Comparison of ENCODE assay signal across 12 cellular contexts in the genomic region with DNA sequence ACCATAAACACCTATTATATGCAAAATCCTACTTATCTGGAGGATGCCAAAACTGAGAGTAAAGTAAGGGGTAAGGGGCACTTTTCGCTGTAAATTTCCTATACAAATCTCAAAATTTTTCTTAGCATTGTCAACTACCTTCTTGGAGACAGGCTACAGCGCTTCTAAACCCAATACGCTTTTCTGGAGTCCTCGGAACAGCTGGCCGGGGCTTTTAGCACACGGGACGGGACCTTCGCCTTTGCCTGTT. TPM values are rescaled to one million over a fixed set of nuclear protein-coding genes. Genes with fewer than 3 reads are reported as not detected.
DNase-seq lines count a peak whose midpoint lies in the region; ATAC-seq and TF ChIP-seq lines count a peak whose summit lies in the region.
"Had no signal": no experiment of that assay in that cellular context is flagged by ENCODE, and none has a peak within 500 bp of the region (broad histone marks: within the 10 kb centered on the region; RNA-seq: fewer than 3 reads in every experiment).

No MANE protein-coding gene starts in this region.

- TF ChIP-seq CTCF in Caco-2 (IDR thresholded peaks at IDR 0.05; ENCODE audit: insufficient read depth in 1 of 2, low read depth in 1 of 2, low read length in 1 of 2, severe bottlenecking in 1 of 2, unreplicated experiment in 1 of 2) (no peak), gastrocnemius medialis (IDR thresholded peaks at IDR 0.05 in 4 of 5, conservative IDR thresholded peaks at IDR 0.05 in 1 of 5) (no peak), Calu3 (IDR thresholded peaks at IDR 0.05; ENCODE audit: unreplicated experiment) (no peak)

- peaks cover 24% of the 10 kb centered on the region for H3K27me3 Mint-ChIP-seq in Caco-2 (ENCODE audit: insufficient read depth, unreplicated experiment)
- H3K27me3 Mint-ChIP-seq in Calu3 (ENCODE audit: unreplicated experiment), result peaks cover 45% of the 10 kb centered on the region

- no peak for TF ChIP-seq POLR2A in gastrocnemius medialis (IDR thresholded peaks at IDR 0.05)

- no peaks in the 10 kb centered on the region for H3K36me3 Mint-ChIP-seq in Caco-2 (ENCODE audit: insufficient read depth, unreplicated experiment)
- no peaks in the 10 kb centered on the region for H3K36me3 Mint-ChIP-seq in Calu3 (ENCODE audit: insufficient read depth, unreplicated experiment)

- H3K27ac ChIP-seq in gastrocnemius medialis, result no peak overlapping the region
- H3K27ac ChIP-seq: right lobe of liver had no signal

- ATAC-seq in left ventricle myocardium superior (peak; percentile 43), gastrocnemius medialis (no peak), HG03571 (IDR thresholded peaks at IDR 0.05; ENCODE audit: unreplicated experiment) (no peak)
- ATAC-seq: stimulated activated naive CD8-positive, alpha-beta T cell treated with anti-CD3 and anti-CD28 coated beads, Interleukin-15, Interleukin-2, amounts not matched to agents 100 U/mL and 50 U/mL, for 24 hours had no signal

- no peaks in the 10 kb centered on the region for H3K9me3 ChIP-seq in Caco-2
- H3K9me3 ChIP-seq in adipocyte (ENCODE audit: control insufficient read depth, low read length), result no peaks in the 10 kb centered on the region
- H3K9me3 ChIP-seq in gastrocnemius medialis, result no peaks in the 10 kb centered on the region
- H3K9me3 ChIP-seq: right lobe of liver had no signal

- intact Hi-C loops in Caco-2 (cut with micrococcal nuclease; ENCODE audit: unreplicated experiment) (no loop called here), left ventricle myocardium superior (cut with micrococcal nuclease) (no loop called here), gastrocnemius medialis (cut with DNase I; ENCODE audit: low total_unique reads) (no loop called here), Calu3 (cut with micrococcal nuclease; ENCODE audit: unreplicated experiment) (no loop called here)

- in situ Hi-C loops in gastrocnemius medialis (cut with MboI; ENCODE audit: low sequenced_read_pairs in 4 of 4), result no loop called here

- H3K4me1 ChIP-seq in Caco-2 (no peaks in the 10 kb centered on the region), adipocyte (ENCODE audit: control insufficient read depth, insufficient read depth, low read length) (peaks cover 57% of the 10 kb centered on the region), gastrocnemius medialis (peaks cover 0 to 8% of the 10 kb centered on the region in 2 donors)

- H3K4me3 ChIP-seq in Caco-2 (ENCODE audit: low read depth, low read length) (no peak overlapping the region), adipocyte (ENCODE audit: low read length) (peak overlapping the region; percentile 91), gastrocnemius medialis (peak overlapping the region; percentile 38 to 63 (median 50))
- H3K4me3 ChIP-seq: right lobe of liver had no signal

- BruUV-seq in Caco-2 (replicated peaks; lab: Mats Ljungman, UMichigan) (no TSS peak), Calu3 (replicated peaks; lab: Mats Ljungman, UMichigan) (no TSS peak)

- H3K9ac ChIP-seq in adipocyte (ENCODE audit: low read length), result peak overlapping the region; percentile 91

- no peaks in the 10 kb centered on the region for H3K9me3 Mint-ChIP-seq in Caco-2 (ENCODE audit: unreplicated experiment)
- H3K9me3 Mint-ChIP-seq in Calu3 (ENCODE audit: low read depth, unreplicated experiment), result no peaks in the 10 kb centered on the region

- POLR2A ChIA-PET in Caco-2 (lab: Charles Lee), result no interaction called here

- H3K4me3 Mint-ChIP-seq in Caco-2 (ENCODE audit: unreplicated experiment), result peak overlapping the region; percentile 43
- H3K4me3 Mint-ChIP-seq in Calu3 (ENCODE audit: low read depth, unreplicated experiment), result no peak overlapping the region

- H3K27ac Mint-ChIP-seq in Caco-2 (ENCODE audit: unreplicated experiment) (no peak overlapping the region), Calu3 (ENCODE audit: unreplicated experiment) (no peak overlapping the region)

- CTCF ChIA-PET in Caco-2 (lab: Charles Lee) (no interaction called here), Calu3 (lab: Charles Lee) (no interaction called here)

- H3K27me3 ChIP-seq in Caco-2 (replicated peaks; ENCODE audit: control insufficient read depth, insufficient read depth, low read length), result no peaks in the 10 kb centered on the region
- H3K27me3 ChIP-seq in adipocyte (replicated peaks; ENCODE audit: control insufficient read depth, insufficient read depth, low read length), result no peaks in the 10 kb centered on the region
- H3K27me3 ChIP-seq in gastrocnemius medialis, result peaks cover 70 to 77% (median 74%) of the 10 kb centered on the region in 3 donors

- no peaks in the 10 kb centered on the region for H3K4me1 Mint-ChIP-seq in Caco-2 (ENCODE audit: low read depth, unreplicated experiment)
- no peaks in the 10 kb centered on the region for H3K4me1 Mint-ChIP-seq in Calu3 (ENCODE audit: low read depth, unreplicated experiment)

- DNase-seq in Caco-2 (no peak), adipocyte (ENCODE audit: low read depth) (no peak), left ventricle myocardium superior (no peak), gastrocnemius medialis (no peak), pons (ENCODE audit: low spot score) (no peak), Calu3 (no peak), OCI-M2 (lab: John Stamatoyannopoulos, UW; ENCODE audit: unreplicated experiment) (no peak)
- DNase-seq: NCI-H2171 treated with DMSO at 0.1 percent for 48 hours; stimulated activated naive CD8-positive, alpha-beta T cell treated with anti-CD3 and anti-CD28 coated beads, Interleukin-15, Interleukin-2, amounts not matched to agents 100 U/mL and 50 U/mL, for 24 hours had no signal

- no peaks in the 10 kb centered on the region for H3K36me3 ChIP-seq in Caco-2 (ENCODE audit: control insufficient read depth, insufficient read depth, low read length)
- no peaks in the 10 kb centered on the region for H3K36me3 ChIP-seq in adipocyte (ENCODE audit: control insufficient read depth, insufficient read depth, low read length, severe bottlenecking)
- H3K36me3 ChIP-seq in gastrocnemius medialis, result no peaks in the 10 kb centered on the region
- H3K36me3 ChIP-seq: right lobe of liver had no signal

RNA-seq across cellular contexts. Expression of a gene that starts 10.4 kb away (rescaled TPM):
- total RNA-seq in Caco-2 (2022) (not detected in 2 replicates), left ventricle myocardium superior (1.3 TPM), gastrocnemius medialis (1 to 10 TPM in 1 of 4 donors, not detected in 3; 1.9 TPM), Calu3 (2022) (2.4 and 2.9 TPM in 2 replicates)

RNA-seq across cellular contexts. Expression of a gene that starts 38.2 kb away (rescaled TPM):
- not detected in 2 replicates for total RNA-seq in Caco-2 (2022)
- total RNA-seq in left ventricle myocardium superior, result not detected
- total RNA-seq in gastrocnemius medialis, result not detected
- not detected in 2 replicates for total RNA-seq in Calu3 (2022)
- total RNA-seq: right lobe of liver, SK-MEL-5 had no signal
